Comparison of ENCODE assay signal across 11 cellular contexts in the genomic region with DNA sequence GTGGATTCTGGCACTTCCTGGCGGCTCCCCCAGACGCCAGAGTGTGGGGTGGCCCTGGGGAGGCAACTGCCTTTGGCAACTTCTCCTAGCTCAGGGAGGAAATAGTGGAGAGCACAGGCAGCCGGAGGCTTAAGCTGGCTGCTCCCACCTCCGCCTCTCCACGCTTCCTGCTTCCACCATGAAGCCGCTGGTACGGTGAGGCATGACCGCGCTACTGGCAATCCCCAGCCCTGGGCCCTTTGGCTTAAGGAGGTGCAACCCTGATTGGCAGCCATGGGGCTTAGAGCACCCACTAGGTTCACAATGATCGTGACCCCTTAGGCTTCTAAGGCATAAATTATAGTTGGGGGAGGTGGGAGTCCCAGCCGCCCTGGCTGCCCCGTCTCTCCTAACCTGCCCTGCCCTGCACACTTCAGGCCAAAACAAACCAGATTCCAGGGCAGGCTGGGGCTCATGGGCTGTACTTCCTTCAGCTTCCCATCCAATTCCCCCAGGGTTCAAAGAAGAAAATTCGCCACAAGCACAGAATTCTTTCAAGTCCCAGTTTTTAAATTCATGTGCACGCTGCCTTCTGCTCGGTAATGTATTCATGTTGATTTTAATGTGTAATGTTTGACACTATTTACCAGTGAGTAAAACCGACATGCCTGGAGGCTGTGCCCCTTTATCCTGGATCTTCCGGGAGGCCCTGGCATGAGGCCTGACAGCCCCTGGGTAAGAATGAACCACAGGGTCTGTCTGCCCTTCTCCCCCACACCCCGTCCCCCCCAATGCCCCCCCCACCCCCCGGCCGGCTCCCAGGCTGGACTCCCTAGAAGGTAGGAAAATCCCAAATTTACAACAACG.
DNase-seq lines count a peak whose midpoint lies in the region; ATAC-seq and TF ChIP-seq lines count a peak whose summit lies in the region.
"Had no signal": no experiment of that assay in that cellular context is flagged by ENCODE, and none has a peak within 500 bp of the region (broad histone marks: within the 10 kb centered on the region; RNA-seq: fewer than 3 reads in every experiment).

No MANE protein-coding gene starts in this region.

- no peak overlapping the region for H3K27ac ChIP-seq in ACC112 (ENCODE audit: low read depth, low read length)
- no peak overlapping the region for H3K27ac ChIP-seq in esophagus muscularis mucosa (replicated peaks in 1 of 4)
- H3K27ac ChIP-seq in naive thymus-derived CD4-positive, alpha-beta T cell (ENCODE audit: low read depth, low read length), result no peak overlapping the region

- POLR2A ChIA-PET in naive thymus-derived CD4-positive, alpha-beta T cell (lab: Charles Lee), result no interaction called here

- DNase-seq in NCI-H446 treated with DMSO at 0.1 percent for 48 hours (lab: John Stamatoyannopoulos, UW), result peak; percentile 4
- DNase-seq in esophagus muscularis mucosa (ENCODE audit: extremely low spot score), result peak; percentile 81
- no peak for DNase-seq in naive thymus-derived CD4-positive, alpha-beta T cell
- no peak for DNase-seq in NCI-H2107 treated with DMSO at 0.1 percent for 48 hours (lab: John Stamatoyannopoulos, UW; ENCODE audit: unreplicated experiment)
- DNase-seq in SW480 (ENCODE audit: low spot score), result no peak
- DNase-seq: activated CD8-positive, alpha-beta memory T cell treated with anti-CD3 and anti-CD28 coated beads, Interleukin-2, amount 10 ng/mL, durations not matched to agents 7 days and 5 days; MM.1S had no signal

- H3K27me3 Mint-ChIP-seq in naive thymus-derived CD4-positive, alpha-beta T cell, result peaks cover 0 to 25% (median 0%) of the 10 kb centered on the region in 5 donors
- H3K27me3 Mint-ChIP-seq: natural killer cell treated with Interleukin-12 subunit alpha and Interleukin-12 subunit beta and Interleukin-15 and Interleukin-18, amount 100 ng/mL, for 72 hours had no signal

- H3K4me3 ChIP-seq in ACC112 (ENCODE audit: low read depth, low read length), result peak overlapping the region; percentile 69
- peak overlapping the region in 2 of 4 donors; percentile 31 to 34 for H3K4me3 ChIP-seq in esophagus muscularis mucosa
- no peak overlapping the region for H3K4me3 ChIP-seq in naive thymus-derived CD4-positive, alpha-beta T cell (ENCODE audit: low read length)

- H3K36me3 ChIP-seq in ACC112 (ENCODE audit: insufficient read depth, low read length), result no peaks in the 10 kb centered on the region
- H3K36me3 ChIP-seq in esophagus muscularis mucosa, result no peaks in the 10 kb centered on the region
- no peaks in the 10 kb centered on the region for H3K36me3 ChIP-seq in naive thymus-derived CD4-positive, alpha-beta T cell (ENCODE audit: control insufficient read depth in 2 of 3, insufficient read depth in 3 of 3, low read length in 3 of 3)

- CTCF ChIA-PET in naive thymus-derived CD4-positive, alpha-beta T cell (lab: Charles Lee), result interaction anchor here (0.8 kb wide), 1 partner anchor 71 kb away, joined by 3 read pairs; no protein-coding TSS in a partner anchor

- H3K9me3 Mint-ChIP-seq in naive thymus-derived CD4-positive, alpha-beta T cell, result peaks cover 0 to 2% (median 0%) of the 10 kb centered on the region in 11 donors
- H3K9me3 Mint-ChIP-seq: natural killer cell treated with Interleukin-12 subunit alpha and Interleukin-12 subunit beta and Interleukin-15 and Interleukin-18, amount 100 ng/mL, for 72 hours had no signal

- no peak for TF ChIP-seq CTCF in esophagus muscularis mucosa (IDR thresholded peaks at IDR 0.05)

- H3K27me3 ChIP-seq in ACC112 (ENCODE audit: insufficient read depth, low read length) (peaks cover 4% of the 10 kb centered on the region; the same call in 1 of the 2 replicates), esophagus muscularis mucosa (peaks cover 0 to 25% (median 0%) of the 10 kb centered on the region in 4 donors)
- H3K27me3 ChIP-seq in naive thymus-derived CD4-positive, alpha-beta T cell (ENCODE audit: control insufficient read depth in 2 of 2, insufficient read depth in 2 of 2, low read length in 2 of 2), result no peaks in the 10 kb centered on the region

- intact Hi-C loops in esophagus muscularis mucosa (cut with DNase I), result no loop called here
- intact Hi-C loops in naive thymus-derived CD4-positive, alpha-beta T cell (cut with micrococcal nuclease), result no loop called here

- peak; percentile 66 for ATAC-seq in naive thymus-derived CD4-positive, alpha-beta T cell
- ATAC-seq in GM18873 (IDR thresholded peaks at IDR 0.05; ENCODE audit: low FRiP score, unreplicated experiment) (no peak), HG03095 (IDR thresholded peaks at IDR 0.05; ENCODE audit: unreplicated experiment) (no peak)
- ATAC-seq: activated CD8-positive, alpha-beta memory T cell treated with anti-CD3 and anti-CD28 coated beads, Interleukin-2, amount 10 ng/mL, durations not matched to agents 7 days and 5 days had no signal

- H2AFZ ChIP-seq in ACC112 (ENCODE audit: low read length, unreplicated experiment), result peak overlapping the region; percentile 76

- H3K79me2 ChIP-seq in ACC112 (ENCODE audit: control insufficient read depth, insufficient read depth, low read length, unreplicated experiment), result no peaks in the 10 kb centered on the region

- no peak for TF ChIP-seq EP300 in esophagus muscularis mucosa (IDR thresholded peaks at IDR 0.05)

- H3K4me3 Mint-ChIP-seq in naive thymus-derived CD4-positive, alpha-beta T cell, result peak overlapping the region in 1 of 10 donors; percentile 34
- H3K4me3 Mint-ChIP-seq: activated CD8-positive, alpha-beta memory T cell treated with anti-CD3 and anti-CD28 coated beads, Interleukin-2, amount 10 ng/mL, durations not matched to agents 7 days and 5 days; natural killer cell treated with Interleukin-12 subunit alpha and Interleukin-12 subunit beta and Interleukin-15 and Interleukin-18, amount 100 ng/mL, for 72 hours had no signal

- TF ChIP-seq POLR2A in esophagus muscularis mucosa (IDR thresholded peaks at IDR 0.05; ENCODE audit: low read depth), result no peak

- peaks cover 3% of the 10 kb centered on the region for H3K4me1 ChIP-seq in ACC112 (ENCODE audit: control insufficient read depth, insufficient read depth, low read length, unreplicated experiment)
- no peaks in the 10 kb centered on the region for H3K4me1 ChIP-seq in esophagus muscularis mucosa
- no peaks in the 10 kb centered on the region for H3K4me1 ChIP-seq in naive thymus-derived CD4-positive, alpha-beta T cell (ENCODE audit: control insufficient read depth in 2 of 2, insufficient read depth in 2 of 2, low read length in 2 of 2)

- WGBS in esophagus muscularis mucosa, result 70% methylated on average over 17 of the region's 21 CpGs

- peak overlapping the region in 1 of 9 donors; percentile 37 for H3K27ac Mint-ChIP-seq in naive thymus-derived CD4-positive, alpha-beta T cell
- H3K27ac Mint-ChIP-seq: activated CD8-positive, alpha-beta memory T cell treated with anti-CD3 and anti-CD28 coated beads, Interleukin-2, amount 10 ng/mL, durations not matched to agents 7 days and 5 days; natural killer cell treated with Interleukin-12 subunit alpha and Interleukin-12 subunit beta and Interleukin-15 and Interleukin-18, amount 100 ng/mL, for 72 hours had no signal

- no peaks in the 10 kb centered on the region for H3K9me3 ChIP-seq in esophagus muscularis mucosa
- H3K9me3 ChIP-seq in naive thymus-derived CD4-positive, alpha-beta T cell (ENCODE audit: control insufficient read depth in 2 of 3, low read length in 3 of 3), result no peaks in the 10 kb centered on the region

- H3K36me3 Mint-ChIP-seq in naive thymus-derived CD4-positive, alpha-beta T cell, result no peaks in the 10 kb centered on the region
- H3K36me3 Mint-ChIP-seq: activated CD8-positive, alpha-beta memory T cell treated with anti-CD3 and anti-CD28 coated beads, Interleukin-2, amount 10 ng/mL, durations not matched to agents 7 days and 5 days; natural killer cell treated with Interleukin-12 subunit alpha and Interleukin-12 subunit beta and Interleukin-15 and Interleukin-18, amount 100 ng/mL, for 72 hours had no signal

- peaks cover 3 to 39% (median 13%) of the 10 kb centered on the region in 7 donors for H3K4me1 Mint-ChIP-seq in naive thymus-derived CD4-positive, alpha-beta T cell

Comparison
In these comparisons a context has a peak if more than half of its experiments do, and no peak if none do; other contexts are left out.
1. DNase-seq: peak in NCI-H446 treated with DMSO at 0.1 percent for 48 hours (single experiment) and esophagus muscularis mucosa (single experiment); none in naive thymus-derived CD4-positive, alpha-beta T cell (0 of 9), NCI-H2107 treated with DMSO at 0.1 percent for 48 hours (single experiment) and SW480 (single experiment).